Comparison of ENCODE assay signal across 1 cellular context in the genomic region with DNA sequence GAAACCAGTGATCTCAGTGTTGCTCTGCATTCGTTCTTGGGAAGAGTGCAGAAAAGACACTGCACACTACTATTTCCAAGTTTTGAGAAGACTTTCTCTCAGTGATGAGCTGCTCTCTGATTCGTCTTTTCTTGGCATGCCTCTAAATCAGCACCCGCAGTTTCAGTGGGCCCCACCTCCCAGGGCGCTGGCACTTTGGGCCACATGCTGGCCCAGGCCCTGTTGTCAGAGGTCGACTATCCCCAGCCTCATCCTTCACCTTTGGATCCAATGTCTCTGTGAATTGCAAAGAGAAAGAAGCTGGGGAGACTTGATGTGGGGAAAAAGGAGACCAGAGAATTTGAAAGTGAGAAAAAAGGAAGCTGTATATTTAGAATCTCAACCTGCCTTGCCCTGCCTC.
TF ChIP-seq lines count a peak whose summit lies in the region.

No MANE protein-coding gene starts in this region.

TF ChIP-seq in WTC11, 78 proteins besides CTCF, POLR2A, EP300 and RAD21 (continued from another document):
- TF ChIP-seq, protein P1, sequence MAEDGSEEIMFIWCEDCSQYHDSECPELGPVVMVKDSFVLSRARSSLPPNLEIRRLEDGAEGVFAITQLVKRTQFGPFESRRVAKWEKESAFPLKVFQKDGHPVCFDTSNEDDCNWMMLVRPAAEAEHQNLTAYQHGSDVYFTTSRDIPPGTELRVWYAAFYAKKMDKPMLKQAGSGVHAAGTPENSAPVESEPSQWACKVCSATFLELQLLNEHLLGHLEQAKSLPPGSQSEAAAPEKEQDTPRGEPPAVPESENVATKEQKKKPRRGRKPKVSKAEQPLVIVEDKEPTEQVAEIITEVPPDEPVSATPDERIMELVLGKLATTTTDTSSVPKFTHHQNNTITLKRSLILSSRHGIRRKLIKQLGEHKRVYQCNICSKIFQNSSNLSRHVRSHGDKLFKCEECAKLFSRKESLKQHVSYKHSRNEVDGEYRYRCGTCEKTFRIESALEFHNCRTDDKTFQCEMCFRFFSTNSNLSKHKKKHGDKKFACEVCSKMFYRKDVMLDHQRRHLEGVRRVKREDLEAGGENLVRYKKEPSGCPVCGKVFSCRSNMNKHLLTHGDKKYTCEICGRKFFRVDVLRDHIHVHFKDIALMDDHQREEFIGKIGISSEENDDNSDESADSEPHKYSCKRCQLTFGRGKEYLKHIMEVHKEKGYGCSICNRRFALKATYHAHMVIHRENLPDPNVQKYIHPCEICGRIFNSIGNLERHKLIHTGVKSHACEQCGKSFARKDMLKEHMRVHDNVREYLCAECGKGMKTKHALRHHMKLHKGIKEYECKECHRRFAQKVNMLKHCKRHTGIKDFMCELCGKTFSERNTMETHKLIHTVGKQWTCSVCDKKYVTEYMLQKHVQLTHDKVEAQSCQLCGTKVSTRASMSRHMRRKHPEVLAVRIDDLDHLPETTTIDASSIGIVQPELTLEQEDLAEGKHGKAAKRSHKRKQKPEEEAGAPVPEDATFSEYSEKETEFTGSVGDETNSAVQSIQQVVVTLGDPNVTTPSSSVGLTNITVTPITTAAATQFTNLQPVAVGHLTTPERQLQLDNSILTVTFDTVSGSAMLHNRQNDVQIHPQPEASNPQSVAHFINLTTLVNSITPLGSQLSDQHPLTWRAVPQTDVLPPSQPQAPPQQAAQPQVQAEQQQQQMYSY (CRISPR knock-in tag; IDR thresholded peaks at IDR 0.05), result no peak
- no peak for TF ChIP-seq SOX15 (CRISPR knock-in tag; IDR thresholded peaks at IDR 0.05)
- TF ChIP-seq, protein P2, sequence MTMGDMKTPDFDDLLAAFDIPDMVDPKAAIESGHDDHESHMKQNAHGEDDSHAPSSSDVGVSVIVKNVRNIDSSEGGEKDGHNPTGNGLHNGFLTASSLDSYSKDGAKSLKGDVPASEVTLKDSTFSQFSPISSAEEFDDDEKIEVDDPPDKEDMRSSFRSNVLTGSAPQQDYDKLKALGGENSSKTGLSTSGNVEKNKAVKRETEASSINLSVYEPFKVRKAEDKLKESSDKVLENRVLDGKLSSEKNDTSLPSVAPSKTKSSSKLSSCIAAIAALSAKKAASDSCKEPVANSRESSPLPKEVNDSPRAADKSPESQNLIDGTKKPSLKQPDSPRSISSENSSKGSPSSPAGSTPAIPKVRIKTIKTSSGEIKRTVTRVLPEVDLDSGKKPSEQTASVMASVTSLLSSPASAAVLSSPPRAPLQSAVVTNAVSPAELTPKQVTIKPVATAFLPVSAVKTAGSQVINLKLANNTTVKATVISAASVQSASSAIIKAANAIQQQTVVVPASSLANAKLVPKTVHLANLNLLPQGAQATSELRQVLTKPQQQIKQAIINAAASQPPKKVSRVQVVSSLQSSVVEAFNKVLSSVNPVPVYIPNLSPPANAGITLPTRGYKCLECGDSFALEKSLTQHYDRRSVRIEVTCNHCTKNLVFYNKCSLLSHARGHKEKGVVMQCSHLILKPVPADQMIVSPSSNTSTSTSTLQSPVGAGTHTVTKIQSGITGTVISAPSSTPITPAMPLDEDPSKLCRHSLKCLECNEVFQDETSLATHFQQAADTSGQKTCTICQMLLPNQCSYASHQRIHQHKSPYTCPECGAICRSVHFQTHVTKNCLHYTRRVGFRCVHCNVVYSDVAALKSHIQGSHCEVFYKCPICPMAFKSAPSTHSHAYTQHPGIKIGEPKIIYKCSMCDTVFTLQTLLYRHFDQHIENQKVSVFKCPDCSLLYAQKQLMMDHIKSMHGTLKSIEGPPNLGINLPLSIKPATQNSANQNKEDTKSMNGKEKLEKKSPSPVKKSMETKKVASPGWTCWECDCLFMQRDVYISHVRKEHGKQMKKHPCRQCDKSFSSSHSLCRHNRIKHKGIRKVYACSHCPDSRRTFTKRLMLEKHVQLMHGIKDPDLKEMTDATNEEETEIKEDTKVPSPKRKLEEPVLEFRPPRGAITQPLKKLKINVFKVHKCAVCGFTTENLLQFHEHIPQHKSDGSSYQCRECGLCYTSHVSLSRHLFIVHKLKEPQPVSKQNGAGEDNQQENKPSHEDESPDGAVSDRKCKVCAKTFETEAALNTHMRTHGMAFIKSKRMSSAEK (CRISPR knock-in tag; IDR thresholded peaks at IDR 0.05; ENCODE audit: borderline replicate concordance), result no peak
- no peak for TF ChIP-seq E2F1 (CRISPR knock-in tag; IDR thresholded peaks at IDR 0.05)
- no peak for TF ChIP-seq NFE2L1 (CRISPR knock-in tag; IDR thresholded peaks at IDR 0.05)
- TF ChIP-seq, protein P3, sequence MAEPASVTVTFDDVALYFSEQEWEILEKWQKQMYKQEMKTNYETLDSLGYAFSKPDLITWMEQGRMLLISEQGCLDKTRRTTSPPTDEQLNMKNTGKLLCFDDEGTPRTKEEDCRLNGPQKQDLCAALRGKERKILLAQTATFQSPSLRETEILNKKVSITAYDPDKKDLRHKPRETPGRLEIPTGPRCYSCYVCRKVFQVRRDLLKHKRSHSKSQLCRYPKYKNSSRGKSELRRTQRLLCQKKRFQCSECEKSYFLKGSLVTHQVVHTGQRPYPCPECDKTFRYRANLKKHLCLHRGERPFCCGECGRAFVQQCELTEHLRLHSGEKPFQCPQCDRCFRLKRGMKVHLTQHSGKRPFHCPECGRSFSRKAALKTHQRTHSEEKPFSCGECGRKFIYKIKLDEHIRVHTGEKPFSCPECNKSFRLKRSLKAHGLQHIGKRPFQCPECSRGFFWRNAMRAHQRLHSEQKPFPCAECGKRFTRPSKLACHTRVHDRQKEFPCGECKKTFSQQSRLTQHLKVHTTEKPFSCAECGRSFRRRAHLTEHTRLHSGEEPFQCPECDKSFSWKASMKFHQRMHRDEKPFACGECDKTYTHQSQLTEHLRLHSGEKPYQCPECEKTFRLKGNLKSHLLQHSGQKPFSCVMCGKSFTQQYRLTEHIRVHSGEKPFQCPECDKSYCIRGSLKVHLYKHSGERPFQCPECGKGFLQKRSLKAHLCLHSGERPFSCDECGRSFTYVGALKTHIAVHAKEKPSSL (CRISPR knock-in tag; conservative IDR thresholded peaks at IDR 0.05), result no peak
- TF ChIP-seq, protein P4, sequence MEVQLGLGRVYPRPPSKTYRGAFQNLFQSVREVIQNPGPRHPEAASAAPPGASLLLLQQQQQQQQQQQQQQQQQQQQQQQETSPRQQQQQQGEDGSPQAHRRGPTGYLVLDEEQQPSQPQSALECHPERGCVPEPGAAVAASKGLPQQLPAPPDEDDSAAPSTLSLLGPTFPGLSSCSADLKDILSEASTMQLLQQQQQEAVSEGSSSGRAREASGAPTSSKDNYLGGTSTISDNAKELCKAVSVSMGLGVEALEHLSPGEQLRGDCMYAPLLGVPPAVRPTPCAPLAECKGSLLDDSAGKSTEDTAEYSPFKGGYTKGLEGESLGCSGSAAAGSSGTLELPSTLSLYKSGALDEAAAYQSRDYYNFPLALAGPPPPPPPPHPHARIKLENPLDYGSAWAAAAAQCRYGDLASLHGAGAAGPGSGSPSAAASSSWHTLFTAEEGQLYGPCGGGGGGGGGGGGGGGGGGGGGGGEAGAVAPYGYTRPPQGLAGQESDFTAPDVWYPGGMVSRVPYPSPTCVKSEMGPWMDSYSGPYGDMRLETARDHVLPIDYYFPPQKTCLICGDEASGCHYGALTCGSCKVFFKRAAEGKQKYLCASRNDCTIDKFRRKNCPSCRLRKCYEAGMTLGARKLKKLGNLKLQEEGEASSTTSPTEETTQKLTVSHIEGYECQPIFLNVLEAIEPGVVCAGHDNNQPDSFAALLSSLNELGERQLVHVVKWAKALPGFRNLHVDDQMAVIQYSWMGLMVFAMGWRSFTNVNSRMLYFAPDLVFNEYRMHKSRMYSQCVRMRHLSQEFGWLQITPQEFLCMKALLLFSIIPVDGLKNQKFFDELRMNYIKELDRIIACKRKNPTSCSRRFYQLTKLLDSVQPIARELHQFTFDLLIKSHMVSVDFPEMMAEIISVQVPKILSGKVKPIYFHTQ (CRISPR knock-in tag; IDR thresholded peaks at IDR 0.05), result no peak
